ENCODE assay signal across 9 cellular contexts in the genomic region with DNA sequence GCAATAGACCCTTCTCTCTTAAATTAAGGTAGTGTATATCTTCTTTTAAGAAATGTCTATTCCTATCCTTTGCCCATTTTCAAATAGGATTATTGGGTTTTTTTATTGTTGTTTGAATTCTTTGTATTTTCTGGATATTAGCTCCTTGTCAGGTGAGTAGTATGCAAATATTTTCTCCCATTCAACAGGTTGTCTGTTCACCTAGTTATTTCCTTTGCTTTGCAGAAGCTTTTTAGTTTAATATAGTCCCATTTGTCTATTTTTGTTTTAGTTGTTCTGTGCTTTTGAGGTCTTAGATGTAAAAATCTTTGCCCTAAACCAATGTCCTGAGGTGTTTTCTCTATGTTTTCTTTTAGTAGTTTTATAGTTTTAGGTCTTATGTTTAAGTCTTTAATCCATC.
"Had no signal": no experiment of that assay in that cellular context is flagged by ENCODE, and none has a peak within 500 bp of the region (broad histone marks: within the 10 kb centered on the region; RNA-seq: fewer than 3 reads in every experiment).

No MANE protein-coding gene starts in this region.

- H3K4me3 Mint-ChIP-seq: IgD-negative memory B cell had no signal

- DNase-seq: IMR-90, KBM-7, KG1 had no signal

- H3K27me3 Mint-ChIP-seq: IgD-negative memory B cell had no signal

- FAIRE-seq: HepG2, HTR-8/SVneo, K562 had no signal

- H3K4me1 Mint-ChIP-seq: IgD-negative memory B cell had no signal

- H3K4me3 ChIP-seq: K562 had no signal

- H3K27ac ChIP-seq: HL-60, KMS-11 had no signal

- H3K36me3 Mint-ChIP-seq: IgD-negative memory B cell had no signal

- H3K9me3 Mint-ChIP-seq: IgD-negative memory B cell had no signal

- ATAC-seq: HepG2, K562 had no signal
